Comparison of ENCODE assay signal across 8 cellular contexts in genomic region chr7:150778738-150779301, GRCh38. TPM values are rescaled to one million over a fixed set of nuclear protein-coding genes. Genes with fewer than 3 reads are reported as not detected.
A peak's percentile ranks its signal among the peaks of the same experiment; 100 is the strongest.
DNase-seq lines count a peak whose midpoint lies in the region; ATAC-seq, FAIRE-seq and TF ChIP-seq lines count a peak whose summit lies in the region.

No MANE protein-coding gene starts in this region.

- no peaks in the 10 kb centered on the region for H3K36me3 ChIP-seq in WERI-Rb-1
- no peaks in the 10 kb centered on the region for H3K36me3 ChIP-seq in mammary epithelial cell (ENCODE audit: insufficient read depth, low read length)
- H3K36me3 ChIP-seq in keratinocyte (ENCODE audit: control insufficient read depth in 2 of 2, extremely low read depth in 1 of 2, insufficient read depth in 2 of 2, low read length in 2 of 2) = no peaks in the 10 kb centered on the region

- dilution Hi-C loops in mammary epithelial cell (cut with HindIII; ENCODE audit: low sequenced_read_pairs) (no loop called here), keratinocyte (cut with MboI; ENCODE audit: extremely low pct_ligation_motif_present, low sequenced_read_pairs) (no loop called here)

- peak; percentile 84 for DNase-seq in AG08395 (ENCODE audit: low spot score)
- DNase-seq in NCI-H2107 (lab: John Stamatoyannopoulos, UW) = peak; percentile 42
- peak; percentile 87 for DNase-seq in WERI-Rb-1
- peak; percentile 42 for DNase-seq in mammary epithelial cell
- no peak for DNase-seq in keratinocyte (ENCODE audit: low read depth, low spot score)
- DNase-seq in stimulated activated CD4-positive, alpha-beta T cell treated with anti-CD3 and anti-CD28 coated beads, Interleukin-1b, Interleukin-23, amount 100 ng/mL, for 24 hours (ENCODE audit: low read depth in 4 of 4, low spot score in 1 of 4) = peak; percentile 56 to 65 (median 62)

- CTCF ChIA-PET in mammary epithelial cell (lab: Charles Lee; ENCODE audit: low non-redundant PET) = interaction anchor here (0.6 to 0.7 kb wide), 2 partner anchors 20 to 205 kb away, joined by 3 to 5 read pairs; no protein-coding TSS in a partner anchor

- intact Hi-C loops in mammary epithelial cell (cut with micrococcal nuclease) = loop anchor here (1.0 to 2.0 kb wide), 4 partner anchors 98 to 394 kb away; no protein-coding TSS in a partner anchor

- H3K27ac ChIP-seq in WERI-Rb-1 (no peak overlapping the region), mammary epithelial cell (ENCODE audit: insufficient read depth, low read depth, low read length) (no peak overlapping the region), keratinocyte (ENCODE audit: control insufficient read depth, insufficient read depth, low read length) (no peak overlapping the region)

- H3K4me1 ChIP-seq in mammary epithelial cell (ENCODE audit: insufficient read depth, low read length) (no peaks in the 10 kb centered on the region), keratinocyte (ENCODE audit: control insufficient read depth, extremely low read depth, insufficient read depth, low read length) (no peaks in the 10 kb centered on the region)

- peak; percentile 72 for FAIRE-seq in keratinocyte (lab: Jason Lieb, UNC)

- H3K4me3 ChIP-seq in WERI-Rb-1 (ENCODE audit: low read depth, low read length) (no peak overlapping the region), mammary epithelial cell (replicated peaks in 1 of 3; ENCODE audit: insufficient read depth in 1 of 3, low read depth in 2 of 3, low read length in 3 of 3) (no peak overlapping the region), keratinocyte (ENCODE audit: control insufficient read depth in 2 of 3, extremely low read depth in 1 of 3, insufficient read depth in 2 of 3, low read depth in 1 of 3, low read length in 3 of 3) (no peak overlapping the region)

- H3K79me2 ChIP-seq in mammary epithelial cell (ENCODE audit: insufficient read depth, low read length) = no peaks in the 10 kb centered on the region
- H3K79me2 ChIP-seq in keratinocyte (ENCODE audit: control insufficient read depth, insufficient read depth, low read length) = no peaks in the 10 kb centered on the region

- H3K9me1 ChIP-seq in keratinocyte (ENCODE audit: control insufficient read depth, extremely low read depth, insufficient read depth, low read length) = no peaks in the 10 kb centered on the region

- H2AFZ ChIP-seq in mammary epithelial cell (ENCODE audit: low read depth, low read length) = no peak overlapping the region
- H2AFZ ChIP-seq in keratinocyte (ENCODE audit: control insufficient read depth, low read length) = no peak overlapping the region

- peak; percentile 75 for TF ChIP-seq CTCF in WERI-Rb-1 (IDR thresholded peaks at IDR 0.05; ENCODE audit: low read depth, low read length)
- TF ChIP-seq CTCF in mammary epithelial cell (conservative IDR thresholded peaks at IDR 0.05 in 1 of 2, IDR thresholded peaks at IDR 0.05 in 1 of 2; ENCODE audit: extremely low read depth in 1 of 2, insufficient read depth in 1 of 2, low read depth in 1 of 2, low read length in 2 of 2) = peak; percentile 86 to 92
- TF ChIP-seq CTCF in keratinocyte (optimal IDR thresholded peaks at IDR 0.05 in 1 of 3, IDR thresholded peaks at IDR 0.05 in 1 of 3, conservative IDR thresholded peaks at IDR 0.05 in 1 of 3; ENCODE audit: extremely low read depth in 1 of 3, insufficient read depth in 2 of 3, low read length in 3 of 3) = peak; percentile 82 to 94 (median 86)

- 9% methylated on average over 12 of the region's 12 CpGs for WGBS in mammary epithelial cell (ENCODE audit: low coverage, missing lambda C conversion rate)

- ATAC-seq in GM21717 (IDR thresholded peaks at IDR 0.05; ENCODE audit: unreplicated experiment) = peak; percentile 63
- no peak for ATAC-seq in GM18511 (IDR thresholded peaks at IDR 0.05; ENCODE audit: unreplicated experiment)

- H4K20me1 ChIP-seq in mammary epithelial cell (ENCODE audit: insufficient read depth, low read length) (no peaks in the 10 kb centered on the region), keratinocyte (ENCODE audit: control insufficient read depth, extremely low read depth, insufficient read depth, low read length) (no peaks in the 10 kb centered on the region)

- no peak overlapping the region for H3K9ac ChIP-seq in mammary epithelial cell (ENCODE audit: insufficient read depth, low read length)
- H3K9ac ChIP-seq in keratinocyte (ENCODE audit: control insufficient read depth, extremely low read depth, insufficient read depth, low read length) = no peak overlapping the region

- in situ Hi-C loops in mammary epithelial cell (cut with MboI; ENCODE audit: low sequenced_read_pairs in 2 of 2) = loop anchor here (5.0 to 10.0 kb wide), 2 partner anchors 206 to 208 kb away; no protein-coding TSS in a partner anchor

- H3K9me3 ChIP-seq in WERI-Rb-1 (ENCODE audit: severe bottlenecking) = no peaks in the 10 kb centered on the region
- H3K9me3 ChIP-seq in mammary epithelial cell (replicated peaks; ENCODE audit: insufficient read depth, low read length) = no peaks in the 10 kb centered on the region
- H3K9me3 ChIP-seq in keratinocyte (ENCODE audit: control insufficient read depth, low read depth, low read length) = no peaks in the 10 kb centered on the region

- no TSS peak for BruUV-seq in mammary epithelial cell (replicated peaks; lab: Mats Ljungman, UMichigan)

- H3K27me3 ChIP-seq in WERI-Rb-1 (ENCODE audit: insufficient read depth, low read depth, severe bottlenecking) (no peaks in the 10 kb centered on the region), mammary epithelial cell (ENCODE audit: insufficient read depth, low read length) (no peaks in the 10 kb centered on the region), keratinocyte (ENCODE audit: control insufficient read depth, extremely low read depth, insufficient read depth, low read length) (no peaks in the 10 kb centered on the region)

- H3K4me2 ChIP-seq in mammary epithelial cell (ENCODE audit: insufficient read depth, low read depth, low read length) (no peak overlapping the region), keratinocyte (ENCODE audit: control insufficient read depth, extremely low read depth, insufficient read depth, low read depth, low read length) (no peak overlapping the region)

RNA-seq across cellular contexts. Expression of gene TMEM176B, which starts 21.3 kb away (rescaled TPM):
- under 1 TPM in 1 of 2 donors, not detected in 1; 0.17 TPM for total RNA-seq in mammary epithelial cell
- not detected for polyA plus RNA-seq in mammary epithelial cell
- polyA minus RNA-seq in mammary epithelial cell = not detected
- not detected in 3 replicates for polyA plus RNA-seq in keratinocyte
- not detected for polyA plus RNA-seq in keratinocyte (2011; ENCODE audit: low read depth)
- not detected in 2 replicates for polyA plus RNA-seq in keratinocyte (2011; cell fraction: cytosol; rRNA removed)
- not detected in 2 replicates for polyA plus RNA-seq in keratinocyte (2011; cell fraction: nucleus; rRNA removed)
- polyA plus RNA-seq in keratinocyte (2012; ENCODE audit: low replicate concordance) = not detected in 2 replicates
- polyA minus RNA-seq in keratinocyte = not detected in 3 replicates
- not detected for polyA minus RNA-seq in keratinocyte (2011; cell fraction: cytosol; rRNA and poly(A)+ RNA removed)
- polyA minus RNA-seq in keratinocyte (2011; cell fraction: nucleus; rRNA and poly(A)+ RNA removed) = not detected in 2 replicates

RNA-seq across cellular contexts. Expression of gene TMEM176A, which starts 21.7 kb away (rescaled TPM):
- total RNA-seq in mammary epithelial cell = not detected
- polyA plus RNA-seq in mammary epithelial cell (not detected), keratinocyte (not detected in 3 replicates)
- polyA minus RNA-seq in mammary epithelial cell (not detected), keratinocyte (not detected in 3 replicates)
- polyA plus RNA-seq in keratinocyte (2011; ENCODE audit: low read depth) = not detected
- not detected in 2 replicates for polyA plus RNA-seq in keratinocyte (2011; cell fraction: cytosol; rRNA removed)
- not detected in 2 replicates for polyA plus RNA-seq in keratinocyte (2011; cell fraction: nucleus; rRNA removed)
- not detected in 2 replicates for polyA plus RNA-seq in keratinocyte (2012; ENCODE audit: low replicate concordance)
- polyA minus RNA-seq in keratinocyte (2011; cell fraction: cytosol; rRNA and poly(A)+ RNA removed) = not detected
- not detected in 2 replicates for polyA minus RNA-seq in keratinocyte (2011; cell fraction: nucleus; rRNA and poly(A)+ RNA removed)

RNA-seq across cellular contexts. Expression of gene GIMAP5, which starts 41.6 kb away (rescaled TPM):
- not detected for total RNA-seq in mammary epithelial cell
- polyA plus RNA-seq in mammary epithelial cell = not detected
- not detected for polyA minus RNA-seq in mammary epithelial cell
- not detected in 3 replicates for polyA plus RNA-seq in keratinocyte
- polyA plus RNA-seq in keratinocyte (2011; ENCODE audit: low read depth) = not detected
- not detected in 2 replicates for polyA plus RNA-seq in keratinocyte (2011; cell fraction: cytosol; rRNA removed)
- not detected in 2 replicates for polyA plus RNA-seq in keratinocyte (2011; cell fraction: nucleus; rRNA removed)
- not detected in 2 replicates for polyA plus RNA-seq in keratinocyte (2012; ENCODE audit: low replicate concordance)
- not detected in 3 replicates for polyA minus RNA-seq in keratinocyte
- polyA minus RNA-seq in keratinocyte (2011; cell fraction: cytosol; rRNA and poly(A)+ RNA removed) = not detected
- polyA minus RNA-seq in keratinocyte (2011; cell fraction: nucleus; rRNA and poly(A)+ RNA removed) = not detected in 2 replicates
